6 cellular contexts compared by ENCODE assay signal in the genomic region with DNA sequence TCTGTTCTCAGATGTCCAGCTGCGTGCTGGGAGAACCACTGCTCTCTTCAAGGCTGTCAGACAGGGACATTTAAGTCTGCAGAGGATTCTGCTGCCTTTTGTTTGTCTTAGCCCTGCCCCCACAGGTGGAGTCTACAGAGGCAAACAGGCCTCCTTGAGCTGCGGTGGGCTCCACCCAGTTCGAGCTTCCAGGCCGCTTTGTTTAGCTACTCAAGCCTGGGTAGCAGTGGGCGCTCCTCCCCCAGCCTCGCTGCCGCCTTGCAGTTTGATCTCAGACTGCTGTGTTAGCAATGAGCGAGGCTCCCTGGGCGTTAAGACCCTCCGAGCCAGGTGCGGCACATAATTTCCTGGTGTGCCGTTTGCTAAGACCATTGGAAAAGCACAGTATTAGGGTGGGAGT. TPM values are rescaled to one million over a fixed set of nuclear protein-coding genes. Genes with fewer than 3 reads are reported as not detected.
DNase-seq lines count a peak whose midpoint lies in the region; ATAC-seq, FAIRE-seq and TF ChIP-seq lines count a peak whose summit lies in the region.
"Not testable (repeated sequence)": the region's sequence is repeated elsewhere in the genome, so short reads cannot be mapped to it uniquely, and the experiment has no call there.

No MANE protein-coding gene starts in this region.

- POLR2A ChIA-PET in HepG2 (lab: Yijun Ruan, JAX), result not testable (repeated sequence)

- not testable (repeated sequence) for ATAC-seq in HepG2

- not testable (repeated sequence) for H3K27me3 ChIP-seq in HAP-1 (ENCODE audit: low read depth); NT2/D1 (ENCODE audit: insufficient read depth, insufficient read length); HepG2 (ENCODE audit: control insufficient read depth in 1 of 2, insufficient read depth in 2 of 2, low read length in 2 of 2)

- H3K4me1 ChIP-seq in HAP-1; NT2/D1 (ENCODE audit: insufficient read depth, insufficient read length); HepG2 (ENCODE audit: insufficient read depth, low read length): not testable (repeated sequence)

- H3K4me2 ChIP-seq in HepG2 (ENCODE audit: low read depth, low read length), result not testable (repeated sequence)

- TF ChIP-seq CTCF in HepG2 (CRISPR knock-in tag; IDR thresholded peaks at IDR 0.05), result not testable (repeated sequence)

- intact Hi-C loops in HepG2 (cut with micrococcal nuclease; ENCODE audit: unreplicated experiment), result not testable (repeated sequence)

- not testable (repeated sequence) for H3K9ac ChIP-seq in NT2/D1 (ENCODE audit: insufficient read length, low read depth); HepG2 (ENCODE audit: insufficient read depth, low read depth, low read length)

- H3K27ac ChIP-seq in HepG2 (ENCODE audit: extremely low read length, insufficient read depth, low read length), result not testable (repeated sequence)

- not testable (repeated sequence) for BruUV-seq in HepG2 (replicated peaks; lab: Mats Ljungman, UMichigan)

- CTCF ChIA-PET in HepG2 (lab: Yijun Ruan, JAX; ENCODE audit: low intra/inter-chr PET ratio, low total read pairs), result not testable (repeated sequence)

- peaks cover 56% of the 10 kb centered on the region for H3K79me2 ChIP-seq in HepG2 (ENCODE audit: insufficient read depth, low read length)

- H3K9me3 ChIP-seq in HAP-1; HepG2 (ENCODE audit: low read length): not testable (repeated sequence)
- H3K9me3 ChIP-seq in NT2/D1 (ENCODE audit: insufficient read depth, low read length), result peaks cover 11% of the 10 kb centered on the region; the same call in 1 of the 2 replicates

- not testable (repeated sequence) for H2AFZ ChIP-seq in HepG2 (ENCODE audit: low read length)

- TF ChIP-seq EP300 in HepG2 (IDR thresholded peaks at IDR 0.05; ENCODE audit: low read depth in 2 of 2, low read length in 2 of 2); HepG2 (CRISPR knock-in tag; IDR thresholded peaks at IDR 0.05; ENCODE audit: borderline replicate concordance): not testable (repeated sequence)

- FAIRE-seq in HepG2 (lab: Jason Lieb, UNC), result not testable (repeated sequence)

- TF ChIP-seq POLR2A in HepG2 (IDR thresholded peaks at IDR 0.05; ENCODE audit: insufficient read depth in 1 of 2, low read depth in 2 of 2, low read length in 2 of 2), result not testable (repeated sequence)

- WGBS in HepG2 (ENCODE audit: low lambda C conversion rate), result 86% methylated on average over 11 of the region's 12 CpGs

- in situ Hi-C loops in HAP-1 (cut with MboI; ENCODE audit: low sequenced_read_pairs); HepG2 (cut with HindIII; ENCODE audit: extremely low pct_ligation_motif_present, low pct_unique_long_range_greater_than_20kb): not testable (repeated sequence)

- not testable (repeated sequence) for H3K36me3 ChIP-seq in HAP-1 (replicated peaks); NT2/D1 (ENCODE audit: insufficient read depth, insufficient read length, low read length); HepG2 (replicated peaks in 1 of 2; ENCODE audit: control insufficient read depth in 1 of 2, insufficient read depth in 2 of 2, low read length in 2 of 2)

- not testable (repeated sequence) for H4K20me1 ChIP-seq in HepG2 (ENCODE audit: insufficient read depth, low read length)

- DNase-seq in COLO668 (lab: John Stamatoyannopoulos, UW; ENCODE audit: unreplicated experiment) (peak; percentile 39), HAP-1 (ENCODE audit: low spot score in 2 of 2) (peak; percentile 42 to 87), NCI-H2029 (lab: John Stamatoyannopoulos, UW) (peak; percentile 64), NCI-H748 (lab: John Stamatoyannopoulos, UW; ENCODE audit: unreplicated experiment) (peak; percentile 89), NT2/D1 (ENCODE audit: low read depth, low spot score) (peak; percentile 30)
- not testable (repeated sequence) for DNase-seq in HepG2 (ENCODE audit: low spot score)

- TF ChIP-seq RAD21 in HepG2 (CRISPR knock-in tag; IDR thresholded peaks at IDR 0.05), result not testable (repeated sequence)

- peak overlapping the region; percentile 7 for H3K4me3 ChIP-seq in HAP-1
- H3K4me3 ChIP-seq in NT2/D1 (ENCODE audit: insufficient read length, low read depth); HepG2 (replicated peaks in 1 of 3; ENCODE audit: insufficient read depth in 1 of 3, low read depth in 2 of 3, low read length in 3 of 3): not testable (repeated sequence)

TF ChIP-seq in HepG2, 621 proteins besides CTCF, POLR2A, EP300 and RAD21:
- TF ChIP-seq NFKB2 (CRISPR knock-in tag; IDR thresholded peaks at IDR 0.05; ENCODE audit: borderline replicate concordance), result peak; percentile 37; the same call in 1 of the 2 replicates

RNA-seq across cellular contexts. Expression of a gene that starts 42.6 kb away (rescaled TPM):
- 51.6 and 68.8 TPM in 2 replicates for total RNA-seq in HepG2 (2016; rRNA removed; fragmentation: Illumina TruSeq; extraction: Trizol)
- total RNA-seq in HepG2 (2016; cell fraction: cytosol; rRNA removed; fragmentation: Illumina TruSeq; extraction: Trizol; ENCODE audit: low read depth), result 10.0 and 11.5 TPM in 2 replicates
- 47.5 and 62.1 TPM in 2 replicates for total RNA-seq in HepG2 (2016; cell fraction: insoluble cytoplasmic fraction; rRNA removed; fragmentation: Illumina TruSeq; extraction: Trizol)
- 48.3 and 49.1 TPM in 2 replicates for total RNA-seq in HepG2 (2016; cell fraction: membrane; rRNA removed; fragmentation: Illumina TruSeq; extraction: Trizol)
- 43.8 and 44.8 TPM in 2 replicates for total RNA-seq in HepG2 (2016; cell fraction: nucleus; rRNA removed; fragmentation: Illumina TruSeq; extraction: Trizol)
- 11.0 and 12.6 TPM in 2 replicates for polyA plus RNA-seq in HepG2 (2011; rRNA removed)
- polyA plus RNA-seq in HepG2 (2011; cell fraction: cytosol; rRNA removed), result 6.4 and 7.3 TPM in 2 replicates
- 11.9 and 15.1 TPM in 2 replicates for polyA plus RNA-seq in HepG2 (2011; cell fraction: nucleus; rRNA removed)
- 18.9 and 24.1 TPM in 2 replicates for polyA plus RNA-seq in HepG2 (2012)
- 4.1 and 6.0 TPM in 2 replicates for polyA plus RNA-seq in HepG2 (2016; cell fraction: cytosol; fragmentation: Illumina TruSeq; extraction: Trizol; ENCODE audit: low read depth)
- 33.9 and 34.3 TPM in 2 replicates for polyA plus RNA-seq in HepG2 (2016; cell fraction: insoluble cytoplasmic fraction; fragmentation: Illumina TruSeq; extraction: Trizol; ENCODE audit: low read depth)
- 18.7 and 19.9 TPM in 2 replicates for polyA plus RNA-seq in HepG2 (2016; cell fraction: membrane; fragmentation: Illumina TruSeq; extraction: Trizol; ENCODE audit: low read depth)
- 16.2 and 18.6 TPM in 2 replicates for polyA plus RNA-seq in HepG2 (2016; cell fraction: nucleus; fragmentation: Illumina TruSeq; extraction: Trizol; ENCODE audit: insufficient read depth, low read depth)
- polyA minus RNA-seq in HepG2 (2011; rRNA and poly(A)+ RNA removed; ENCODE audit: low replicate concordance), result 4.7 and 17.9 TPM in 2 replicates
- polyA minus RNA-seq in HepG2 (2011; cell fraction: cytosol; rRNA and poly(A)+ RNA removed), result 17.1 and 17.5 TPM in 2 replicates
- polyA minus RNA-seq in HepG2 (2011; cell fraction: nucleus; rRNA and poly(A)+ RNA removed), result 74.5 and 98.8 TPM in 2 replicates
